Comparison of ENCODE assay signal across 1 cellular context in the genomic region with DNA sequence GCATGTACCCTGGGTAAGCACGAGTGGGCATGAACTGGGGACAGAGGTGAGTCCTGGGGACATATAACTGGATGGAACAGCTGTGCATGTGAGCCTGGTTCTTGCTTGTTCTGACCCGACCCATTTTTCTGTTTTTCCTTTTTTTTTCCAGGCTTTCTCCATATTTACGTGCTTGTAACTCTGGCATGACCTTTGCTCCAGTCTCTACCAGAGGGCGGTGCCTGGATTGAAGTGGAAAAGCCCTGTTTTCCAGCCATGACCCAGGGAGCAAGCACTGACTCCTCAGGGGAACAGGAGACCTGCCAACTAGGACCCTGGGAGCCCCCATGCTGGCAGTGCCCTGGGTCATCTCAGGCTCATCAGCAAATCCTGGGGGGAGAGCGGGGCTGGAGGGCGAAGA.
A peak's percentile ranks its signal among the peaks of the same experiment; 100 is the strongest.
TF ChIP-seq lines count a peak whose summit lies in the region.

No MANE protein-coding gene starts in this region.

TF ChIP-seq in HepG2, 621 proteins besides CTCF, POLR2A, EP300 and RAD21 (continued from another document and continues in another):
- TF ChIP-seq, protein P1, sequence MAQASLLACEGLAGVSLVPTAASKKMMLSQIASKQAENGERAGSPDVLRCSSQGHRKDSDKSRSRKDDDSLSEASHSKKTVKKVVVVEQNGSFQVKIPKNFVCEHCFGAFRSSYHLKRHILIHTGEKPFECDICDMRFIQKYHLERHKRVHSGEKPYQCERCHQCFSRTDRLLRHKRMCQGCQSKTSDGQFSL (CRISPR knock-in tag; IDR thresholded peaks at IDR 0.05) = 0 out of 2 replicates have a peak, but pooled peaks have one; percentile 40
- TF ChIP-seq ZNF383 (CRISPR knock-in tag; IDR thresholded peaks at IDR 0.05; ENCODE audit: borderline replicate concordance) = 0 out of 2 replicates have a peak, but pooled peaks have one; percentile 2
- TF ChIP-seq, protein P2, sequence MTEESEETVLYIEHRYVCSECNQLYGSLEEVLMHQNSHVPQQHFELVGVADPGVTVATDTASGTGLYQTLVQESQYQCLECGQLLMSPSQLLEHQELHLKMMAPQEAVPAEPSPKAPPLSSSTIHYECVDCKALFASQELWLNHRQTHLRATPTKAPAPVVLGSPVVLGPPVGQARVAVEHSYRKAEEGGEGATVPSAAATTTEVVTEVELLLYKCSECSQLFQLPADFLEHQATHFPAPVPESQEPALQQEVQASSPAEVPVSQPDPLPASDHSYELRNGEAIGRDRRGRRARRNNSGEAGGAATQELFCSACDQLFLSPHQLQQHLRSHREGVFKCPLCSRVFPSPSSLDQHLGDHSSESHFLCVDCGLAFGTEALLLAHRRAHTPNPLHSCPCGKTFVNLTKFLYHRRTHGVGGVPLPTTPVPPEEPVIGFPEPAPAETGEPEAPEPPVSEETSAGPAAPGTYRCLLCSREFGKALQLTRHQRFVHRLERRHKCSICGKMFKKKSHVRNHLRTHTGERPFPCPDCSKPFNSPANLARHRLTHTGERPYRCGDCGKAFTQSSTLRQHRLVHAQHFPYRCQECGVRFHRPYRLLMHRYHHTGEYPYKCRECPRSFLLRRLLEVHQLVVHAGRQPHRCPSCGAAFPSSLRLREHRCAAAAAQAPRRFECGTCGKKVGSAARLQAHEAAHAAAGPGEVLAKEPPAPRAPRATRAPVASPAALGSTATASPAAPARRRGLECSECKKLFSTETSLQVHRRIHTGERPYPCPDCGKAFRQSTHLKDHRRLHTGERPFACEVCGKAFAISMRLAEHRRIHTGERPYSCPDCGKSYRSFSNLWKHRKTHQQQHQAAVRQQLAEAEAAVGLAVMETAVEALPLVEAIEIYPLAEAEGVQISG (CRISPR knock-in tag; IDR thresholded peaks at IDR 0.05) = peak; percentile 30; the same call in 1 of the 2 replicates
- TF ChIP-seq RXRB (CRISPR knock-in tag; IDR thresholded peaks at IDR 0.05; ENCODE audit: borderline replicate concordance) = peak; percentile 95
- no peak for TF ChIP-seq ZNF615 (CRISPR knock-in tag; IDR thresholded peaks at IDR 0.05; ENCODE audit: borderline replicate concordance)
- peak; percentile 39; the same call in 1 of the 2 replicates for TF ChIP-seq HDAC2 (CRISPR knock-in tag; IDR thresholded peaks at IDR 0.05)
- TF ChIP-seq, protein P3, sequence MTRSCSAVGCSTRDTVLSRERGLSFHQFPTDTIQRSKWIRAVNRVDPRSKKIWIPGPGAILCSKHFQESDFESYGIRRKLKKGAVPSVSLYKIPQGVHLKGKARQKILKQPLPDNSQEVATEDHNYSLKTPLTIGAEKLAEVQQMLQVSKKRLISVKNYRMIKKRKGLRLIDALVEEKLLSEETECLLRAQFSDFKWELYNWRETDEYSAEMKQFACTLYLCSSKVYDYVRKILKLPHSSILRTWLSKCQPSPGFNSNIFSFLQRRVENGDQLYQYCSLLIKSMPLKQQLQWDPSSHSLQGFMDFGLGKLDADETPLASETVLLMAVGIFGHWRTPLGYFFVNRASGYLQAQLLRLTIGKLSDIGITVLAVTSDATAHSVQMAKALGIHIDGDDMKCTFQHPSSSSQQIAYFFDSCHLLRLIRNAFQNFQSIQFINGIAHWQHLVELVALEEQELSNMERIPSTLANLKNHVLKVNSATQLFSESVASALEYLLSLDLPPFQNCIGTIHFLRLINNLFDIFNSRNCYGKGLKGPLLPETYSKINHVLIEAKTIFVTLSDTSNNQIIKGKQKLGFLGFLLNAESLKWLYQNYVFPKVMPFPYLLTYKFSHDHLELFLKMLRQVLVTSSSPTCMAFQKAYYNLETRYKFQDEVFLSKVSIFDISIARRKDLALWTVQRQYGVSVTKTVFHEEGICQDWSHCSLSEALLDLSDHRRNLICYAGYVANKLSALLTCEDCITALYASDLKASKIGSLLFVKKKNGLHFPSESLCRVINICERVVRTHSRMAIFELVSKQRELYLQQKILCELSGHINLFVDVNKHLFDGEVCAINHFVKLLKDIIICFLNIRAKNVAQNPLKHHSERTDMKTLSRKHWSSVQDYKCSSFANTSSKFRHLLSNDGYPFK (CRISPR knock-in tag; IDR thresholded peaks at IDR 0.05; ENCODE audit: borderline replicate concordance) = 0 out of 2 replicates have a peak, but pooled peaks have one; percentile 22
- TF ChIP-seq FOXA3 (CRISPR knock-in tag; IDR thresholded peaks at IDR 0.05) = peak; percentile 54; the same call in 1 of the 2 replicates
- no peak for TF ChIP-seq ZNF737 (CRISPR knock-in tag; IDR thresholded peaks at IDR 0.05; ENCODE audit: borderline replicate concordance)
- TF ChIP-seq, protein P4, sequence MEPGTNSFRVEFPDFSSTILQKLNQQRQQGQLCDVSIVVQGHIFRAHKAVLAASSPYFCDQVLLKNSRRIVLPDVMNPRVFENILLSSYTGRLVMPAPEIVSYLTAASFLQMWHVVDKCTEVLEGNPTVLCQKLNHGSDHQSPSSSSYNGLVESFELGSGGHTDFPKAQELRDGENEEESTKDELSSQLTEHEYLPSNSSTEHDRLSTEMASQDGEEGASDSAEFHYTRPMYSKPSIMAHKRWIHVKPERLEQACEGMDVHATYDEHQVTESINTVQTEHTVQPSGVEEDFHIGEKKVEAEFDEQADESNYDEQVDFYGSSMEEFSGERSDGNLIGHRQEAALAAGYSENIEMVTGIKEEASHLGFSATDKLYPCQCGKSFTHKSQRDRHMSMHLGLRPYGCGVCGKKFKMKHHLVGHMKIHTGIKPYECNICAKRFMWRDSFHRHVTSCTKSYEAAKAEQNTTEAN (CRISPR knock-in tag; conservative IDR thresholded peaks at IDR 0.05) = 0 out of 2 replicates have a peak, but pooled peaks have one; percentile 58
- TF ChIP-seq, protein P5, sequence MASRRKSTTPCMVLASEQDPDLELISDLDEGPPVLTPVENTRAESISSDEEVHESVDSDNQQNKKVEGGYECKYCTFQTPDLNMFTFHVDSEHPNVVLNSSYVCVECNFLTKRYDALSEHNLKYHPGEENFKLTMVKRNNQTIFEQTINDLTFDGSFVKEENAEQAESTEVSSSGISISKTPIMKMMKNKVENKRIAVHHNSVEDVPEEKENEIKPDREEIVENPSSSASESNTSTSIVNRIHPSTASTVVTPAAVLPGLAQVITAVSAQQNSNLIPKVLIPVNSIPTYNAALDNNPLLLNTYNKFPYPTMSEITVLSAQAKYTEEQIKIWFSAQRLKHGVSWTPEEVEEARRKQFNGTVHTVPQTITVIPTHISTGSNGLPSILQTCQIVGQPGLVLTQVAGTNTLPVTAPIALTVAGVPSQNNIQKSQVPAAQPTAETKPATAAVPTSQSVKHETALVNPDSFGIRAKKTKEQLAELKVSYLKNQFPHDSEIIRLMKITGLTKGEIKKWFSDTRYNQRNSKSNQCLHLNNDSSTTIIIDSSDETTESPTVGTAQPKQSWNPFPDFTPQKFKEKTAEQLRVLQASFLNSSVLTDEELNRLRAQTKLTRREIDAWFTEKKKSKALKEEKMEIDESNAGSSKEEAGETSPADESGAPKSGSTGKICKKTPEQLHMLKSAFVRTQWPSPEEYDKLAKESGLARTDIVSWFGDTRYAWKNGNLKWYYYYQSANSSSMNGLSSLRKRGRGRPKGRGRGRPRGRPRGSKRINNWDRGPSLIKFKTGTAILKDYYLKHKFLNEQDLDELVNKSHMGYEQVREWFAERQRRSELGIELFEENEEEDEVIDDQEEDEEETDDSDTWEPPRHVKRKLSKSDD (CRISPR knock-in tag; IDR thresholded peaks at IDR 0.05; ENCODE audit: low read depth) = no peak
- no peak for TF ChIP-seq SMARCE1 (IDR thresholded peaks at IDR 0.05; ENCODE audit: borderline replicate concordance)
- no peak for TF ChIP-seq ZNF20 (CRISPR knock-in tag; IDR thresholded peaks at IDR 0.05)
- TF ChIP-seq, protein P6, sequence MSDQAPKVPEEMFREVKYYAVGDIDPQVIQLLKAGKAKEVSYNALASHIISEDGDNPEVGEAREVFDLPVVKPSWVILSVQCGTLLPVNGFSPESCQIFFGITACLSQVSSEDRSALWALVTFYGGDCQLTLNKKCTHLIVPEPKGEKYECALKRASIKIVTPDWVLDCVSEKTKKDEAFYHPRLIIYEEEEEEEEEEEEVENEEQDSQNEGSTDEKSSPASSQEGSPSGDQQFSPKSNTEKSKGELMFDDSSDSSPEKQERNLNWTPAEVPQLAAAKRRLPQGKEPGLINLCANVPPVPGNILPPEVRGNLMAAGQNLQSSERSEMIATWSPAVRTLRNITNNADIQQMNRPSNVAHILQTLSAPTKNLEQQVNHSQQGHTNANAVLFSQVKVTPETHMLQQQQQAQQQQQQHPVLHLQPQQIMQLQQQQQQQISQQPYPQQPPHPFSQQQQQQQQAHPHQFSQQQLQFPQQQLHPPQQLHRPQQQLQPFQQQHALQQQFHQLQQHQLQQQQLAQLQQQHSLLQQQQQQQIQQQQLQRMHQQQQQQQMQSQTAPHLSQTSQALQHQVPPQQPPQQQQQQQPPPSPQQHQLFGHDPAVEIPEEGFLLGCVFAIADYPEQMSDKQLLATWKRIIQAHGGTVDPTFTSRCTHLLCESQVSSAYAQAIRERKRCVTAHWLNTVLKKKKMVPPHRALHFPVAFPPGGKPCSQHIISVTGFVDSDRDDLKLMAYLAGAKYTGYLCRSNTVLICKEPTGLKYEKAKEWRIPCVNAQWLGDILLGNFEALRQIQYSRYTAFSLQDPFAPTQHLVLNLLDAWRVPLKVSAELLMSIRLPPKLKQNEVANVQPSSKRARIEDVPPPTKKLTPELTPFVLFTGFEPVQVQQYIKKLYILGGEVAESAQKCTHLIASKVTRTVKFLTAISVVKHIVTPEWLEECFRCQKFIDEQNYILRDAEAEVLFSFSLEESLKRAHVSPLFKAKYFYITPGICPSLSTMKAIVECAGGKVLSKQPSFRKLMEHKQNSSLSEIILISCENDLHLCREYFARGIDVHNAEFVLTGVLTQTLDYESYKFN (CRISPR knock-in tag; conservative IDR thresholded peaks at IDR 0.05) = peak; percentile 81
- no peak for TF ChIP-seq NRL (CRISPR knock-in tag; IDR thresholded peaks at IDR 0.05; ENCODE audit: borderline replicate concordance)
- TF ChIP-seq, protein P7, sequence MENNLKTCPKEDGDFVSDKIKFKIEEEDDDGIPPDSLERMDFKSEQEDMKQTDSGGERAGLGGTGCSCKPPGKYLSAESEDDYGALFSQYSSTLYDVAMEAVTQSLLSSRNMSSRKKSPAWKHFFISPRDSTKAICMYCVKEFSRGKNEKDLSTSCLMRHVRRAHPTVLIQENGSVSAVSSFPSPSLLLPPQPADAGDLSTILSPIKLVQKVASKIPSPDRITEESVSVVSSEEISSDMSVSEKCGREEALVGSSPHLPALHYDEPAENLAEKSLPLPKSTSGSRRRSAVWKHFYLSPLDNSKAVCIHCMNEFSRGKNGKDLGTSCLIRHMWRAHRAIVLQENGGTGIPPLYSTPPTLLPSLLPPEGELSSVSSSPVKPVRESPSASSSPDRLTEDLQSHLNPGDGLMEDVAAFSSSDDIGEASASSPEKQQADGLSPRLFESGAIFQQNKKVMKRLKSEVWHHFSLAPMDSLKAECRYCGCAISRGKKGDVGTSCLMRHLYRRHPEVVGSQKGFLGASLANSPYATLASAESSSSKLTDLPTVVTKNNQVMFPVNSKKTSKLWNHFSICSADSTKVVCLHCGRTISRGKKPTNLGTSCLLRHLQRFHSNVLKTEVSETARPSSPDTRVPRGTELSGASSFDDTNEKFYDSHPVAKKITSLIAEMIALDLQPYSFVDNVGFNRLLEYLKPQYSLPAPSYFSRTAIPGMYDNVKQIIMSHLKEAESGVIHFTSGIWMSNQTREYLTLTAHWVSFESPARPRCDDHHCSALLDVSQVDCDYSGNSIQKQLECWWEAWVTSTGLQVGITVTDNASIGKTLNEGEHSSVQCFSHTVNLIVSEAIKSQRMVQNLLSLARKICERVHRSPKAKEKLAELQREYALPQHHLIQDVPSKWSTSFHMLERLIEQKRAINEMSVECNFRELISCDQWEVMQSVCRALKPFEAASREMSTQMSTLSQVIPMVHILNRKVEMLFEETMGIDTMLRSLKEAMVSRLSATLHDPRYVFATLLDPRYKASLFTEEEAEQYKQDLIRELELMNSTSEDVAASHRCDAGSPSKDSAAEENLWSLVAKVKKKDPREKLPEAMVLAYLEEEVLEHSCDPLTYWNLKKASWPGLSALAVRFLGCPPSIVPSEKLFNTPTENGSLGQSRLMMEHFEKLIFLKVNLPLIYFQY (CRISPR knock-in tag; IDR thresholded peaks at IDR 0.05; ENCODE audit: borderline replicate concordance) = peak; percentile 99
- TF ChIP-seq RARA (CRISPR knock-in tag; IDR thresholded peaks at IDR 0.05) = peak; percentile 47
- TF ChIP-seq TCF7 (IDR thresholded peaks at IDR 0.05; ENCODE audit: low read depth) = peak; percentile 51; the same call in 1 of the 2 replicates
- TF ChIP-seq FOSL2 (CRISPR knock-in tag; IDR thresholded peaks at IDR 0.05) = 0 out of 2 replicates have a peak, but pooled peaks have one; percentile 17
- no peak for TF ChIP-seq AGO2 (optimal IDR thresholded peaks at IDR 0.05; ENCODE audit: low read depth, low read length)
- TF ChIP-seq, protein P8, sequence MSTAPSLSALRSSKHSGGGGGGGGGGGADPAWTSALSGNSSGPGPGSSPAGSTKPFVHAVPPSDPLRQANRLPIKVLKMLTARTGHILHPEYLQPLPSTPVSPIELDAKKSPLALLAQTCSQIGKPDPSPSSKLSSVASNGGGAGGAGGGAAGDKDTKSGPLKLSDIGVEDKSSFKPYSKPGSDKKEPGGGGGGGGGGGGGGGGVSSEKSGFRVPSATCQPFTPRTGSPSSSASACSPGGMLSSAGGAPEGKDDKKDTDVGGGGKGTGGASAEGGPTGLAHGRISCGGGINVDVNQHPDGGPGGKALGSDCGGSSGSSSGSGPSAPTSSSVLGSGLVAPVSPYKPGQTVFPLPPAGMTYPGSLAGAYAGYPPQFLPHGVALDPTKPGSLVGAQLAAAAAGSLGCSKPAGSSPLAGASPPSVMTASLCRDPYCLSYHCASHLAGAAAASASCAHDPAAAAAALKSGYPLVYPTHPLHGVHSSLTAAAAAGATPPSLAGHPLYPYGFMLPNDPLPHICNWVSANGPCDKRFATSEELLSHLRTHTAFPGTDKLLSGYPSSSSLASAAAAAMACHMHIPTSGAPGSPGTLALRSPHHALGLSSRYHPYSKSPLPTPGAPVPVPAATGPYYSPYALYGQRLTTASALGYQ (CRISPR knock-in tag; IDR thresholded peaks at IDR 0.05) = 0 out of 2 replicates have a peak, but pooled peaks have one; percentile 51
- TF ChIP-seq ZFP90 (CRISPR knock-in tag; IDR thresholded peaks at IDR 0.05; ENCODE audit: borderline replicate concordance) = 0 out of 2 replicates have a peak, but pooled peaks have one; percentile 51
- TF ChIP-seq SNAI1 (CRISPR knock-in tag; IDR thresholded peaks at IDR 0.05; ENCODE audit: borderline replicate concordance) = no peak
- TF ChIP-seq, protein P9, sequence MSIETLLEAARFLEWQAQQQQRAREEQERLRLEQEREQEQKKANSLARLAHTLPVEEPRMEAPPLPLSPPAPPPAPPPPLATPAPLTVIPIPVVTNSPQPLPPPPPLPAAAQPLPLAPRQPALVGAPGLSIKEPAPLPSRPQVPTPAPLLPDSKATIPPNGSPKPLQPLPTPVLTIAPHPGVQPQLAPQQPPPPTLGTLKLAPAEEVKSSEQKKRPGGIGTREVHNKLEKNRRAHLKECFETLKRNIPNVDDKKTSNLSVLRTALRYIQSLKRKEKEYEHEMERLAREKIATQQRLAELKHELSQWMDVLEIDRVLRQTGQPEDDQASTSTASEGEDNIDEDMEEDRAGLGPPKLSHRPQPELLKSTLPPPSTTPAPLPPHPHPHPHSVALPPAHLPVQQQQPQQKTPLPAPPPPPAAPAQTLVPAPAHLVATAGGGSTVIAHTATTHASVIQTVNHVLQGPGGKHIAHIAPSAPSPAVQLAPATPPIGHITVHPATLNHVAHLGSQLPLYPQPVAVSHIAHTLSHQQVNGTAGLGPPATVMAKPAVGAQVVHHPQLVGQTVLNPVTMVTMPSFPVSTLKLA (IDR thresholded peaks at IDR 0.05) = no peak
- 0 out of 2 replicates have a peak, but pooled peaks have one; percentile 17 for TF ChIP-seq ZNF331 (CRISPR knock-in tag; IDR thresholded peaks at IDR 0.05)
- TF ChIP-seq BRCA1 (CRISPR knock-in tag; IDR thresholded peaks at IDR 0.05) = 0 out of 2 replicates have a peak, but pooled peaks have one; percentile 39
